In the genomic region with DNA sequence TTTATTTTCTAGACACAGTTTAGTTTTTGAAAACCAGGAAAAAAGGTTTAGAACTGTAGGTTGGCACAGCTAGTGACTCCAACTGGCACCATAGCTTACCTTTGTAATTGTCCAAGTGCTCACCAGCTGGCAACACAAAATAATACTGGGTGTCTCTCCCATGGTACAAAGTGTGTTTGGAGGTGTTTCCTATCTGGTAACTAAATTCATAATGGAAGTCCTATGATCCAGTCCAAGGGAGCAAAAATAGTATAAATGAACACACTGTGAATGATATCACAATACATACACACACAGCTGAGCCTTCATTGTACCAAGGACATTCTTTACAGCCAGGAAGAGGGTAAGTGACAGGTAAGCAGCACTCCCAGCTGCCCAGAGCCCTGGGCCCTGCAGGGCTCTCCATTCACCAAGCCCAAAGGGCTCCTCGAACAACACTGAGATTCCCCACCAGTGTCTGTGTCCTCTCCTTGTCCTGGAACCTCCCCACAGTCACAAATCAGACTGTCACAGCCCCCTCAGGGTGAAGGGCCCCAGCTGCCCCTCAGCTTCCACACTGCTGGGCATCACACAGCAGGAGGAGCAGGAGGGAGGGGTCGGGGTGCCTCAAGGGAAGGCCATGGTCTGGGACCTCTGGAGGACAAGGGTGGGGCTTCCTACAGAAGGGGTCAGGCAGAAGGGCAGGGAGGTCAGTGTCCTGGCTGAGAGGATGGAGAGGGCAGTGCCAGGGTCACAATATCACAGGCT, we compare ENCODE assay signal across 29 cellular contexts.
A peak's percentile ranks its signal among the peaks of the same experiment; 100 is the strongest.
DNase-seq lines count a peak whose midpoint lies in the region; ATAC-seq, FAIRE-seq and TF ChIP-seq lines count a peak whose summit lies in the region.
"Had no signal": no experiment of that assay in that cellular context is flagged by ENCODE, and none has a peak within 500 bp of the region (broad histone marks: within the 10 kb centered on the region; RNA-seq: fewer than 3 reads in every experiment).

No MANE protein-coding gene starts in this region.

- no peak for TF ChIP-seq EP300 in H1 (IDR thresholded peaks at IDR 0.05; ENCODE audit: borderline replicate concordance in 1 of 2, low read depth in 2 of 2, low read length in 2 of 2)

- peak; percentile 24 to 78 (median 55) for ATAC-seq in heart left ventricle
- no peak for ATAC-seq in Panc1
- no peak for ATAC-seq in left lung
- ATAC-seq: A549; CD8-positive, alpha-beta T cell; PC-3 had no signal

- no peak overlapping the region for H2AK5ac ChIP-seq in H1 (ENCODE audit: low read depth, low read length)

- H3K4me3 ChIP-seq in heart left ventricle (no peak overlapping the region), Panc1 (ENCODE audit: low read depth in 2 of 2, low read length in 2 of 2) (no peak overlapping the region), H1 (ENCODE audit: extremely low read depth in 1 of 4, insufficient read depth in 2 of 4, low read depth in 3 of 4, low read length in 4 of 4) (no peak overlapping the region), left lung (no peak overlapping the region), osteoblast (ENCODE audit: insufficient read depth, low read length) (no peak overlapping the region)
- H3K4me3 ChIP-seq: A549 had no signal

- TF ChIP-seq CTCF in heart left ventricle (IDR thresholded peaks at IDR 0.05) (no peak), Panc1 (IDR thresholded peaks at IDR 0.05) (no peak), H1 (IDR thresholded peaks at IDR 0.05; ENCODE audit: control extremely low read depth in 1 of 3, insufficient read depth in 1 of 3, low read depth in 1 of 3, low read length in 3 of 3) (no peak), osteocyte (IDR thresholded peaks at IDR 0.05) (no peak), left lung (IDR thresholded peaks at IDR 0.05) (no peak), osteoblast (IDR thresholded peaks at IDR 0.05; ENCODE audit: extremely low read depth, low read depth, low read length) (no peak)

- H3K27ac ChIP-seq in heart left ventricle (peak overlapping the region in 1 of 12 donors; percentile 1), Panc1 (ENCODE audit: low read length) (peak overlapping the region; percentile 21; the same call in 1 of the 2 replicates), H1 (ENCODE audit: low read depth, low read length) (no peak overlapping the region), left lung (no peak overlapping the region), osteoblast (ENCODE audit: low read depth, low read length) (no peak overlapping the region)
- H3K27ac ChIP-seq: A549, C4-2B, HL-60 had no signal

- H3K18ac ChIP-seq in H1 (ENCODE audit: extremely low read depth, low read length), result no peak overlapping the region

- FAIRE-seq in H1 (lab: Jason Lieb, UNC), result no peak
- FAIRE-seq: A549, GM12891, H54 had no signal

- H3K14ac ChIP-seq in H1 (ENCODE audit: insufficient read length), result no peak overlapping the region

- H3K23me2 ChIP-seq in H1 (ENCODE audit: low read depth, low read length), result no peaks in the 10 kb centered on the region

- TF ChIP-seq POLR2A in heart left ventricle (IDR thresholded peaks at IDR 0.05) (no peak), H1 (IDR thresholded peaks at IDR 0.05; ENCODE audit: control extremely low read depth in 1 of 2, low read depth in 2 of 2, low read length in 2 of 2) (no peak)

- intact Hi-C loops in heart left ventricle (cut with DNase I), result no loop called here
- intact Hi-C loops in cardiac septum (cut with DNase I), result no loop called here
- intact Hi-C loops in Panc1 (cut with micrococcal nuclease; ENCODE audit: unreplicated experiment), result no loop called here
- intact Hi-C loops in left lung (cut with DNase I), result no loop called here

- H4K91ac ChIP-seq in H1 (replicated peaks; ENCODE audit: insufficient read length, low read length), result no peak overlapping the region

- H3K23ac ChIP-seq in H1 (ENCODE audit: insufficient read length), result no peak overlapping the region

- H4K20me1 ChIP-seq in H1 (replicated peaks in 1 of 2; ENCODE audit: control insufficient read depth in 1 of 2, insufficient read depth in 2 of 2, low read length in 2 of 2) (no peaks in the 10 kb centered on the region), osteoblast (ENCODE audit: insufficient read depth, low read length) (no peaks in the 10 kb centered on the region)

- H3K4me1 ChIP-seq in heart left ventricle (peaks cover 0 to 13% (median 0%) of the 10 kb centered on the region in 12 donors), Panc1 (ENCODE audit: control insufficient read depth, insufficient read depth, low read length) (0 out of 2 replicates have a peak, but pooled peaks cover 3% of the 10 kb centered on the region), H1 (replicated peaks in 1 of 4; ENCODE audit: control insufficient read depth in 3 of 4, insufficient read depth in 4 of 4, low read length in 3 of 4) (no peaks in the 10 kb centered on the region; a peak in 2 of 7 replicates), left lung (no peaks in the 10 kb centered on the region), osteoblast (ENCODE audit: insufficient read depth, low read length) (peaks cover 4% of the 10 kb centered on the region)
- H3K4me1 ChIP-seq: Caco-2 had no signal

- H3K9me3 ChIP-seq in heart left ventricle (no peaks in the 10 kb centered on the region), Panc1 (ENCODE audit: control insufficient read depth, insufficient read depth, low read depth, low read length) (no peaks in the 10 kb centered on the region), H1 (ENCODE audit: insufficient read depth in 2 of 2, low read depth in 1 of 2, low read length in 1 of 2) (no peaks in the 10 kb centered on the region), left lung (no peaks in the 10 kb centered on the region), osteoblast (ENCODE audit: low read depth, low read length) (no peaks in the 10 kb centered on the region)
- H3K9me3 ChIP-seq: A549, Caco-2 had no signal

- no peak overlapping the region for H2BK12ac ChIP-seq in H1 (ENCODE audit: low read depth, low read length)

- H2BK5ac ChIP-seq in H1 (ENCODE audit: low read depth, low read length), result no peak overlapping the region

- POLR2A ChIA-PET in Panc1 (lab: Charles Lee), result no interaction called here
- POLR2A ChIA-PET in H1 (lab: Charles Lee; ENCODE audit: partially characterized antibody), result no interaction called here

- in situ Hi-C loops in Panc1 (cut with HindIII; ENCODE audit: low pct_unique_long_range_greater_than_20kb, low sequenced_read_pairs), result no loop called here

- H3K4me2 ChIP-seq in H1 (ENCODE audit: insufficient read depth in 1 of 2, low read depth in 2 of 2, low read length in 2 of 2) (no peak overlapping the region), osteoblast (ENCODE audit: insufficient read depth, low read length) (no peak overlapping the region)
- H3K4me2 ChIP-seq: A549 had no signal

- H3K27me3 ChIP-seq in heart left ventricle (no peaks in the 10 kb centered on the region), Panc1 (ENCODE audit: control insufficient read depth, insufficient read depth, low read length) (no peaks in the 10 kb centered on the region; the same call in 1 of the 2 replicates), H1 (replicated peaks in 1 of 4; ENCODE audit: control insufficient read depth in 3 of 4, extremely low read depth in 1 of 4, insufficient read depth in 3 of 4, low read length in 3 of 4) (no peaks in the 10 kb centered on the region), left lung (no peaks in the 10 kb centered on the region), osteoblast (ENCODE audit: insufficient read depth, low read length) (peaks cover 3% of the 10 kb centered on the region)

- H3K4ac ChIP-seq in H1 (replicated peaks; ENCODE audit: insufficient read length, low read depth, low read length), result no peak overlapping the region

- no peak overlapping the region for H2BK120ac ChIP-seq in H1 (replicated peaks; ENCODE audit: low read depth, low read length)

- H3K56ac ChIP-seq in H1 (replicated peaks; ENCODE audit: insufficient read length, low read depth, low read length), result no peak overlapping the region

- no peaks in the 10 kb centered on the region for H3K27me3 Mint-ChIP-seq in osteocyte (ENCODE audit: unreplicated experiment)
- H3K27me3 Mint-ChIP-seq: B cell had no signal

- H4K5ac ChIP-seq in H1 (ENCODE audit: insufficient read length, low read depth, low read length), result no peak overlapping the region

- no peaks in the 10 kb centered on the region for H3K36me3 Mint-ChIP-seq in osteocyte (ENCODE audit: unreplicated experiment)
- H3K36me3 Mint-ChIP-seq: CD8-positive, alpha-beta T cell had no signal

- no peak for DNase-seq in heart left ventricle
- DNase-seq in cardiac septum (ENCODE audit: low spot score), result no peak
- DNase-seq in Panc1 (ENCODE audit: low read depth, low spot score), result no peak
- DNase-seq in H1 (ENCODE audit: low read depth in 1 of 2, low spot score in 2 of 2), result peak in 1 of 2 experiments; percentile 26
- DNase-seq in osteocyte (ENCODE audit: extremely low spot score, unreplicated experiment), result peak; percentile 49
- no peak for DNase-seq in left lung
- DNase-seq in osteoblast (ENCODE audit: insufficient read length, low spot score, missing footprints), result no peak
- DNase-seq in Kasumi-1 (lab: John Stamatoyannopoulos, UW), result no peak
- DNase-seq: Caco-2; CD8-positive, alpha-beta T cell; DMS 273 treated with DMSO at 0.1 percent for 48 hours; DMS79; EL; GF-D8; NCI-H1092; NCI-H1417 treated with DMSO at 0.1 percent for 48 hours; NCI-H1694 treated with DMSO at 0.1 percent for 48 hours; NCI-H2081 treated with DMSO at 0.1 percent for 48 hours; NCI-H524; NCI-H748 treated with DMSO at 0.1 percent for 48 hours; NK-92 treated with Interleukin-12 subunit alpha and Interleukin-12 subunit beta, amount 100 ng/mL, for 24 hours; PC-3; SHP77 had no signal

- no peak overlapping the region for H2BK15ac ChIP-seq in H1 (ENCODE audit: low read length)

- H4K8ac ChIP-seq in H1 (ENCODE audit: extremely low read depth, insufficient read depth, low read length), result 0 out of 2 replicates have a peak overlapping the region, but pooled peaks have one; percentile 45

- H2AFZ ChIP-seq in H1 (ENCODE audit: low read length) (no peak overlapping the region), osteoblast (ENCODE audit: low read length) (no peak overlapping the region)

- WGBS in heart left ventricle, 4 donors, result 79 to 88% (median 86%) methylated on average over 2 of the region's 2 CpGs
- 58% methylated on average over 2 of the region's 2 CpGs; no CpG with 5 or more reads in 1 of the 2 experiments for WGBS in H1 (ENCODE audit: extremely low coverage in 1 of 2, insufficient coverage in 1 of 2, insufficient read length in 1 of 2, insufficient replicate concordance in 2 of 2, low coverage in 1 of 2, low lambda C conversion rate in 2 of 2, missing lambda C conversion rate in 1 of 2), 2 experiments

- no peak overlapping the region for H3K27ac Mint-ChIP-seq in osteocyte (ENCODE audit: unreplicated experiment)
- H3K27ac Mint-ChIP-seq: B cell; CD8-positive, alpha-beta T cell had no signal

- peaks cover 6% of the 10 kb centered on the region for H3K4me1 Mint-ChIP-seq in osteocyte (ENCODE audit: unreplicated experiment)
- H3K4me1 Mint-ChIP-seq: B cell had no signal

- TF ChIP-seq RAD21 in H1 (IDR thresholded peaks at IDR 0.05 in 1 of 2, conservative IDR thresholded peaks at IDR 0.05 in 1 of 2; ENCODE audit: low read depth in 2 of 2, low read length in 2 of 2), result no peak

- H2BK20ac ChIP-seq in H1 (ENCODE audit: low read length), result no peak overlapping the region

- CTCF ChIA-PET in Panc1 (lab: Charles Lee) (no interaction called here), H1 (lab: Charles Lee; ENCODE audit: partially characterized antibody) (no interaction called here)

- H3K4me3 Mint-ChIP-seq in osteocyte (ENCODE audit: unreplicated experiment), result no peak overlapping the region
- H3K4me3 Mint-ChIP-seq: B cell; CD8-positive, alpha-beta T cell had no signal

- no peaks in the 10 kb centered on the region for H3K9me3 Mint-ChIP-seq in osteocyte (ENCODE audit: unreplicated experiment)
- H3K9me3 Mint-ChIP-seq: CD8-positive, alpha-beta T cell had no signal

- H3K79me2 ChIP-seq in H1 (ENCODE audit: control insufficient read depth in 1 of 2, insufficient read depth in 2 of 2, low read length in 2 of 2) (no peaks in the 10 kb centered on the region), osteoblast (ENCODE audit: insufficient read depth, low read length) (no peaks in the 10 kb centered on the region)

- peaks cover 0 to 37% (median 0%) of the 10 kb centered on the region in 9 donors for H3K36me3 ChIP-seq in heart left ventricle
- H3K36me3 ChIP-seq in Panc1 (ENCODE audit: control insufficient read depth, insufficient read depth, low read length), result no peaks in the 10 kb centered on the region
- H3K36me3 ChIP-seq in H1 (ENCODE audit: control insufficient read depth in 2 of 4, insufficient read depth in 4 of 4, low read length in 3 of 4), result no peaks in the 10 kb centered on the region
- H3K36me3 ChIP-seq in left lung, result no peaks in the 10 kb centered on the region
- no peaks in the 10 kb centered on the region for H3K36me3 ChIP-seq in osteoblast (ENCODE audit: insufficient read depth, low read length)

- no peak overlapping the region for H3K9ac ChIP-seq in H1 (replicated peaks in 1 of 4; ENCODE audit: extremely low read depth in 1 of 4, low read depth in 3 of 4, low read length in 3 of 4)

- H3K79me1 ChIP-seq in H1 (ENCODE audit: low read depth, low read length), result no peaks in the 10 kb centered on the region

- BruUV-seq in Panc1 (replicated peaks; lab: Mats Ljungman, UMichigan), result no TSS peak

Comparison
In these comparisons a context has a peak if more than half of its experiments do, and no peak if none do; other contexts are left out.
1. ATAC-seq: peak in heart left ventricle (4 of 4); none in Panc1 (single experiment) and left lung (single experiment).